In genomic region chr17:1491406-1492248, GRCh38 we compare ENCODE assay signal across 8 cellular contexts. TPM values are rescaled to one million over a fixed set of nuclear protein-coding genes. Genes with fewer than 3 reads are reported as not detected.
DNase-seq lines count a peak whose midpoint lies in the region; ATAC-seq, FAIRE-seq and TF ChIP-seq lines count a peak whose summit lies in the region.

No MANE protein-coding gene starts in this region.

- H3K9me3 Mint-ChIP-seq in activated naive CD4-positive, alpha-beta T cell treated with anti-CD3 and anti-CD28 coated beads, Interleukin-2, amount 50 U/mL, for 72 hours, result no peaks in the 10 kb centered on the region

- H4K20me1 ChIP-seq in DOHH2 (ENCODE audit: control insufficient read depth, insufficient read depth, low read depth, low read length), result no peaks in the 10 kb centered on the region

- 1 to 3% methylated on average over 32 to 99 of the region's 99 CpGs for WGBS in pancreas, 2 donors

- ATAC-seq in GM21381 (IDR thresholded peaks at IDR 0.05; ENCODE audit: unreplicated experiment), result peak; percentile 32
- ATAC-seq in activated naive CD4-positive, alpha-beta T cell treated with anti-CD3 and anti-CD28 coated beads, Interleukin-2, amount 50 U/mL, for 72 hours, result peak; percentile 76 to 78
- ATAC-seq in pancreas, result peak; percentile 51 to 71 (median 60)

- no peak for FAIRE-seq in pancreas (lab: Jason Lieb, UNC)

- peaks cover 55% of the 10 kb centered on the region for H3K4me1 ChIP-seq in DOHH2 (ENCODE audit: control insufficient read depth, low read length)
- H3K4me1 ChIP-seq in cardiac muscle cell (ENCODE audit: low read depth), result peaks cover 3% of the 10 kb centered on the region
- H3K4me1 ChIP-seq in pancreas, result peaks cover 0 to 8% (median 0%) of the 10 kb centered on the region in 3 donors

- peak overlapping the region; percentile 60 to 64 for H3K27ac Mint-ChIP-seq in activated naive CD4-positive, alpha-beta T cell treated with anti-CD3 and anti-CD28 coated beads, Interleukin-2, amount 50 U/mL, for 72 hours

- no peaks in the 10 kb centered on the region for H3K79me2 ChIP-seq in DOHH2 (ENCODE audit: control insufficient read depth, low read length)

- no peaks in the 10 kb centered on the region for H3K36me3 ChIP-seq in DOHH2 (ENCODE audit: control insufficient read depth, low read length)
- no peaks in the 10 kb centered on the region for H3K36me3 ChIP-seq in cardiac muscle cell
- no peaks in the 10 kb centered on the region for H3K36me3 ChIP-seq in pancreas

- TF ChIP-seq CTCF in DOHH2 (IDR thresholded peaks at IDR 0.05; ENCODE audit: low read depth, low read length, poor library complexity, severe bottlenecking), result no peak
- no peak for TF ChIP-seq CTCF in cardiac muscle cell (IDR thresholded peaks at IDR 0.05; ENCODE audit: low read depth, low read length)
- TF ChIP-seq CTCF in pancreas (IDR thresholded peaks at IDR 0.05), result no peak

- peaks cover 12% of the 10 kb centered on the region for H3K27me3 ChIP-seq in DOHH2 (ENCODE audit: control insufficient read depth, low read length)
- H3K27me3 ChIP-seq in cardiac muscle cell, result no peaks in the 10 kb centered on the region
- no peaks in the 10 kb centered on the region for H3K27me3 ChIP-seq in pancreas

- intact Hi-C loops in pancreas (cut with DNase I), result no loop called here

- in situ Hi-C loops in KBM-7 (cut with MboI; ENCODE audit: low pct_unique_long_range_greater_than_20kb, low sequenced_read_pairs), result no loop called here

- H3K27ac ChIP-seq in DOHH2 (ENCODE audit: low read depth, low read length), result peak overlapping the region; percentile 49; the same call in 1 of the 2 replicates
- H3K27ac ChIP-seq in cardiac muscle cell, result peak overlapping the region; percentile 71
- H3K27ac ChIP-seq in pancreas, result peak overlapping the region; percentile 65 to 70 (median 67)

- H3K4me3 ChIP-seq in DOHH2 (ENCODE audit: low read length) (peak overlapping the region; percentile 88), cardiac muscle cell (peak overlapping the region; percentile 62), pancreas (peak overlapping the region; percentile 56 to 83 (median 62))

- H3K9me3 ChIP-seq in DOHH2 (ENCODE audit: control insufficient read depth, insufficient read depth, low read length) (no peaks in the 10 kb centered on the region), cardiac muscle cell (ENCODE audit: low read depth) (no peaks in the 10 kb centered on the region), pancreas (no peaks in the 10 kb centered on the region)

- DNase-seq in MV-4-11 (lab: John Stamatoyannopoulos, UW) (peak; percentile 7), cardiac muscle cell (ENCODE audit: low read depth in 1 of 2, low spot score in 1 of 2) (peak; percentile 66 to 82), pancreas (peak; percentile 54 to 87 (median 70)), KBM-7 (no peak), DMS153 (lab: John Stamatoyannopoulos, UW) (no peak)
- peak in 1 of 2 donors; percentile 57 for DNase-seq in activated naive CD4-positive, alpha-beta T cell treated with anti-CD3 and anti-CD28 coated beads, Interleukin-2, amount 50 U/mL, for 72 hours (ENCODE audit: low spot score in 2 of 2)

- H3K36me3 Mint-ChIP-seq in activated naive CD4-positive, alpha-beta T cell treated with anti-CD3 and anti-CD28 coated beads, Interleukin-2, amount 50 U/mL, for 72 hours, result no peaks in the 10 kb centered on the region

- H3K4me2 ChIP-seq in DOHH2 (ENCODE audit: low read length), result peak overlapping the region; percentile 85

- no peaks in the 10 kb centered on the region for H3K9me2 ChIP-seq in DOHH2 (replicated peaks; ENCODE audit: control insufficient read depth, low read length)

- H3F3A ChIP-seq in DOHH2 (ENCODE audit: control insufficient read depth, insufficient read depth), result peaks cover 14% of the 10 kb centered on the region

RNA-seq across cellular contexts. Expression of gene MYO1C, which starts 0.9 kb away (rescaled TPM):
- total RNA-seq in activated naive CD4-positive, alpha-beta T cell treated with anti-CD3 and anti-CD28 coated beads, Interleukin-2, amount 50 U/mL, for 72 hours, result 10 to 100 TPM; 10.6 to 32.2 TPM
- total RNA-seq in cardiac muscle cell, result 43.7 and 63.9 TPM in 2 replicates
- polyA plus RNA-seq in cardiac muscle cell, result 34.1 and 58.4 TPM in 2 replicates
- total RNA-seq in pancreas, result 100 to 1,000 TPM in 4 of 6 donors, 10 to 100 TPM in 2; 95.1 to 138 (median 105) TPM
- polyA plus RNA-seq in pancreas, result 10 to 100 TPM; 57.2 to 69.3 TPM

RNA-seq across cellular contexts. Expression of gene INPP5K, which starts 24.8 kb away (rescaled TPM):
- 10 to 100 TPM; 20.7 to 35.1 TPM for total RNA-seq in activated naive CD4-positive, alpha-beta T cell treated with anti-CD3 and anti-CD28 coated beads, Interleukin-2, amount 50 U/mL, for 72 hours
- total RNA-seq in cardiac muscle cell (22.5 and 24.6 TPM in 2 replicates), pancreas (10 to 100 TPM; 13.2 to 23.8 (median 17.2) TPM)
- polyA plus RNA-seq in cardiac muscle cell (13.8 and 18.1 TPM in 2 replicates), pancreas (10 to 100 TPM; 23.9 to 24.4 TPM)

RNA-seq across cellular contexts. Expression of gene CRK, which starts 35.6 kb away (rescaled TPM):
- total RNA-seq in activated naive CD4-positive, alpha-beta T cell treated with anti-CD3 and anti-CD28 coated beads, Interleukin-2, amount 50 U/mL, for 72 hours, result 10 to 100 TPM; 12.5 to 17.7 TPM
- total RNA-seq in cardiac muscle cell, result 25.0 and 28.7 TPM in 2 replicates
- 33.1 and 46.0 TPM in 2 replicates for polyA plus RNA-seq in cardiac muscle cell
- total RNA-seq in pancreas, result 10 to 100 TPM; 18.1 to 30.8 (median 20.5) TPM
- 10 to 100 TPM in 1 of 2 donors, 1 to 10 TPM in 1; 9.8 to 15.3 TPM for polyA plus RNA-seq in pancreas

Comparison
In these comparisons a context has a peak if more than half of its experiments do, and no peak if none do; other contexts are left out.
1. DNase-seq: peak in MV-4-11 (single experiment), cardiac muscle cell (2 of 2) and pancreas (6 of 6); none in KBM-7 (single experiment) and DMS153 (single experiment).
2. Peak in every context shown above with its lines, with median percentiles within 50 percentile points of each other: H3K27ac ChIP-seq, H3K4me3 ChIP-seq and ATAC-seq.